ENCODE assay signal across 8 cellular contexts in the genomic region with DNA sequence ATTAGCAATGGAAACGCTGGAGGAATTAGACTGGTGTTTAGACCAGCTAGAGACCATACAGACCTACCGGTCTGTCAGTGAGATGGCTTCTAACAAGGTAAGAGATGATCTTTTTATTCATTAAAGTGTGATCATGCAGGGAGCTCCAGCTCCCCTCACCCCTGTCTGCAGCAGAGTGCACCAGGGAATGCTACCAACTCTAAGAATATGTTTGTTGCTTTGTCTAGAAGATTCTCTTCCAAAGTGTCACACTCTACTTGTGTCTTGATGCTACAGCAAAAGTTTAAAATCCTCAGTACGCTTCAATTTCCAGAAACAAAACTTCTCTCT.
A peak's percentile ranks its signal among the peaks of the same experiment; 100 is the strongest.
DNase-seq lines count a peak whose midpoint lies in the region; ATAC-seq and TF ChIP-seq lines count a peak whose summit lies in the region.

No MANE protein-coding gene starts in this region.

- no peaks in the 10 kb centered on the region for H3K36me3 ChIP-seq in CD8-positive, alpha-beta memory T cell (ENCODE audit: insufficient read depth, low read length)
- H3K36me3 ChIP-seq in PC-3 (ENCODE audit: low read depth, low read length) (no peaks in the 10 kb centered on the region), fibroblast of lung (ENCODE audit: control insufficient read depth, insufficient read depth, low read length) (no peaks in the 10 kb centered on the region), ovary (no peaks in the 10 kb centered on the region)

- H3K27me3 ChIP-seq in CD8-positive, alpha-beta memory T cell (ENCODE audit: insufficient read depth, low read length, poor library complexity, severe bottlenecking): no peaks in the 10 kb centered on the region
- no peaks in the 10 kb centered on the region for H3K27me3 ChIP-seq in PC-3 (ENCODE audit: low read length)
- no peaks in the 10 kb centered on the region for H3K27me3 ChIP-seq in fibroblast of lung (ENCODE audit: control insufficient read depth, insufficient read depth, low read length)
- no peaks in the 10 kb centered on the region for H3K27me3 ChIP-seq in ovary

- peak overlapping the region; percentile 79 for H3K4me2 ChIP-seq in PC-3 (ENCODE audit: low read length)
- H3K4me2 ChIP-seq in fibroblast of lung (ENCODE audit: extremely low read depth, insufficient read depth, low read length): peak overlapping the region; percentile 93

- CTCF ChIA-PET in CD8-positive, alpha-beta memory T cell (lab: Charles Lee): interaction anchor here (0.8 to 4.6 kb wide), 17 partner anchors 11 to 114 kb away, joined by 3 to 24 read pairs (median 3); no protein-coding TSS in a partner anchor
- CTCF ChIA-PET in PC-3 (lab: Charles Lee): interaction anchor here (1.5 kb wide), 1 partner anchor 104 kb away, joined by 7 read pairs; no protein-coding TSS in a partner anchor

- DNase-seq in CD8-positive, alpha-beta memory T cell: no peak
- DNase-seq in PC-3: no peak
- no peak for DNase-seq in fibroblast of lung (ENCODE audit: low read depth in 2 of 2)
- DNase-seq in ovary: no peak
- DNase-seq in GM13976 (ENCODE audit: low spot score): no peak
- no peak for DNase-seq in NCI-H2029 (lab: John Stamatoyannopoulos, UW)

- peak overlapping the region; percentile 74 for H2AFZ ChIP-seq in PC-3 (ENCODE audit: low read length)
- H2AFZ ChIP-seq in fibroblast of lung (ENCODE audit: low read length): peak overlapping the region; percentile 69

- H3F3A ChIP-seq in PC-3 (ENCODE audit: low read length, unreplicated experiment): no peaks in the 10 kb centered on the region

- ATAC-seq in PC-3 (peak; percentile 37), HG03460 (IDR thresholded peaks at IDR 0.05; ENCODE audit: unreplicated experiment) (no peak), HG03095 (IDR thresholded peaks at IDR 0.05; ENCODE audit: unreplicated experiment) (no peak)

- H3K9ac ChIP-seq in PC-3 (ENCODE audit: low read length) (peak overlapping the region; percentile 71), fibroblast of lung (ENCODE audit: insufficient read depth, low read length) (no peak overlapping the region)

- peaks cover 57 to 81% (median 65%) of the 10 kb centered on the region in 3 donors for H3K4me1 Mint-ChIP-seq in CD8-positive, alpha-beta memory T cell

- H3K4me3 Mint-ChIP-seq in CD8-positive, alpha-beta memory T cell: peak overlapping the region; percentile 91 to 100 (median 99)

- H3K36me3 Mint-ChIP-seq in CD8-positive, alpha-beta memory T cell: peaks cover 3 to 54% (median 14%) of the 10 kb centered on the region in 3 donors

- no peak for TF ChIP-seq POLR2A in ovary (IDR thresholded peaks at IDR 0.05)

- in situ Hi-C loops in GM13976 (cut with MboI; ENCODE audit: low sequenced_read_pairs, unreplicated experiment): loop anchor here (25.0 kb wide), 1 partner anchor 605 kb away; no protein-coding TSS in a partner anchor

- BruUV-seq in PC-3 (replicated peaks; lab: Mats Ljungman, UMichigan): no TSS peak

- H3K27me3 Mint-ChIP-seq in CD8-positive, alpha-beta memory T cell: peaks cover 0 to 4% of the 10 kb centered on the region in 2 donors

- no peaks in the 10 kb centered on the region for H3K9me2 ChIP-seq in PC-3 (replicated peaks; ENCODE audit: low read length)

- TF ChIP-seq CTCF in PC-3 (conservative IDR thresholded peaks at IDR 0.05; ENCODE audit: low read depth, low read length) (no peak; the same call in 1 of the 2 replicates), fibroblast of lung (conservative IDR thresholded peaks at IDR 0.05 in 1 of 2, IDR thresholded peaks at IDR 0.05 in 1 of 2; ENCODE audit: low read depth in 1 of 2, low read length in 2 of 2) (no peak), ovary (IDR thresholded peaks at IDR 0.05) (no peak), GM13976 (IDR thresholded peaks at IDR 0.05; ENCODE audit: borderline replicate concordance, control extremely low read depth, extremely low read depth, insufficient read depth, missing control alignments) (no peak)

- 3 to 5% (median 3%) methylated on average over 3 of the region's 3 CpGs for WGBS in ovary, 3 donors

- H3K9me3 ChIP-seq in CD8-positive, alpha-beta memory T cell (ENCODE audit: low read length): no peaks in the 10 kb centered on the region
- no peaks in the 10 kb centered on the region for H3K9me3 ChIP-seq in PC-3 (ENCODE audit: low read length)
- H3K9me3 ChIP-seq in fibroblast of lung (ENCODE audit: control insufficient read depth, insufficient read depth, low read depth, low read length): no peaks in the 10 kb centered on the region
- no peaks in the 10 kb centered on the region for H3K9me3 ChIP-seq in ovary

- POLR2A ChIA-PET in CD8-positive, alpha-beta memory T cell (lab: Charles Lee): interaction anchor here (0.7 to 1.9 kb wide), 5 partner anchors 10 to 721 kb away, joined by 3 to 10 read pairs (median 3); no protein-coding TSS in a partner anchor
- POLR2A ChIA-PET in PC-3 (lab: Charles Lee; ENCODE audit: unreplicated experiment): interaction anchor here (0.5 to 0.9 kb wide), 2 partner anchors 47 to 58 kb away, joined by 3 to 10 read pairs; no protein-coding TSS in a partner anchor

- H3K4me1 ChIP-seq in CD8-positive, alpha-beta memory T cell (ENCODE audit: insufficient read depth, low read length): peaks cover 45% of the 10 kb centered on the region
- H3K4me1 ChIP-seq in PC-3 (ENCODE audit: insufficient read depth, low read length) (peaks cover 26% of the 10 kb centered on the region), fibroblast of lung (ENCODE audit: control insufficient read depth, extremely low read depth, insufficient read depth, low read length) (peaks cover 5% of the 10 kb centered on the region), ovary (ENCODE audit: insufficient read depth) (peaks cover 2% of the 10 kb centered on the region)

- H3K79me2 ChIP-seq in PC-3 (ENCODE audit: low read length) (no peaks in the 10 kb centered on the region), fibroblast of lung (ENCODE audit: control insufficient read depth, insufficient read depth, low read length) (no peaks in the 10 kb centered on the region)

- H3K9me3 Mint-ChIP-seq in CD8-positive, alpha-beta memory T cell: no peaks in the 10 kb centered on the region

- intact Hi-C loops in PC-3 (cut with micrococcal nuclease): loop anchor here (2.0 to 5.0 kb wide), 2 partner anchors 38 to 105 kb away; no protein-coding TSS in a partner anchor
- intact Hi-C loops in ovary (cut with DNase I): loop anchor here in 1 of 4 donors (10.0 kb wide), 1 partner anchor 58 kb away; no protein-coding TSS in a partner anchor

- H3K27ac Mint-ChIP-seq in CD8-positive, alpha-beta memory T cell: peak overlapping the region; percentile 90 to 100 (median 98)

- TF ChIP-seq EP300 in ovary (IDR thresholded peaks at IDR 0.05): no peak

- H3K4me3 ChIP-seq in CD8-positive, alpha-beta memory T cell (ENCODE audit: low read length): peak overlapping the region; percentile 75
- peak overlapping the region; percentile 66 for H3K4me3 ChIP-seq in PC-3 (ENCODE audit: low read length)
- H3K4me3 ChIP-seq in fibroblast of lung (replicated peaks in 1 of 4; ENCODE audit: control extremely low read depth in 1 of 4, insufficient read depth in 1 of 4, low read depth in 3 of 4, low read length in 4 of 4): peak overlapping the region; percentile 8 to 68 (median 42)
- H3K4me3 ChIP-seq in ovary: peak overlapping the region; percentile 38

- no peaks in the 10 kb centered on the region for H4K20me1 ChIP-seq in PC-3 (ENCODE audit: low read length)
- no peaks in the 10 kb centered on the region for H4K20me1 ChIP-seq in fibroblast of lung (ENCODE audit: control insufficient read depth, extremely low read depth, insufficient read depth, low read length)

- peak overlapping the region; percentile 87 for H3K27ac ChIP-seq in CD8-positive, alpha-beta memory T cell (ENCODE audit: low read depth, low read length)
- H3K27ac ChIP-seq in PC-3 (ENCODE audit: low read length) (peak overlapping the region; percentile 86), fibroblast of lung (ENCODE audit: insufficient read depth, low read length) (no peak overlapping the region), ovary (peak overlapping the region in 1 of 2 donors; percentile 4)
